ENCODE assay signal across 19 cellular contexts in genomic region chr13:70253834-70254233, GRCh38.
A peak's percentile ranks its signal among the peaks of the same experiment; 100 is the strongest.
DNase-seq lines count a peak whose midpoint lies in the region; ATAC-seq, FAIRE-seq and TF ChIP-seq lines count a peak whose summit lies in the region.
"Had no signal": no experiment of that assay in that cellular context is flagged by ENCODE, and none has a peak within 500 bp of the region (broad histone marks: within the 10 kb centered on the region; RNA-seq: fewer than 3 reads in every experiment).

No MANE protein-coding gene starts in this region.

- no peaks in the 10 kb centered on the region for H3K4me1 Mint-ChIP-seq in natural killer cell treated with Interleukin-12 subunit alpha and Interleukin-12 subunit beta and Interleukin-15 and Interleukin-18, amount 100 ng/mL, for 72 hours (ENCODE audit: low read depth in 2 of 2)
- no peaks in the 10 kb centered on the region for H3K4me1 Mint-ChIP-seq in Caco-2 (ENCODE audit: low read depth, unreplicated experiment)
- no peaks in the 10 kb centered on the region for H3K4me1 Mint-ChIP-seq in stimulated activated memory B cell treated with anti-CD40 and anti-IgM and Interleukin-4, amounts not matched to agents 10 μg/mL and 1 μg/mL and 100 μg/mL, for 72 hours
- H3K4me1 Mint-ChIP-seq: activated naive CD8-positive, alpha-beta T cell treated with anti-CD3 and anti-CD28 coated beads, Interleukin-2, amount 50 U/mL, for 24 hours; T-cell had no signal

- no peak overlapping the region for H2AFZ ChIP-seq in HepG2 (ENCODE audit: low read length)
- H2AFZ ChIP-seq: PC-9 had no signal

- BruUV-seq in HepG2 (replicated peaks; lab: Mats Ljungman, UMichigan) = no TSS peak
- BruUV-seq in Caco-2 (replicated peaks; lab: Mats Ljungman, UMichigan) = no TSS peak

- no peak for FAIRE-seq in HepG2 (lab: Jason Lieb, UNC)
- FAIRE-seq: A204.1, pancreas had no signal

- WGBS in HepG2 (ENCODE audit: low lambda C conversion rate) = 0% methylated on average over 1 of the region's 1 CpG
- 14% methylated on average over 1 of the region's 1 CpG for WGBS in right lobe of liver (ENCODE audit: insufficient coverage, low coverage, low lambda C conversion rate, missing lambda C conversion rate)

- TF ChIP-seq POLR2A in HepG2 (IDR thresholded peaks at IDR 0.05; ENCODE audit: insufficient read depth in 1 of 2, low read depth in 2 of 2, low read length in 2 of 2) = no peak
- no peak for TF ChIP-seq POLR2A in right lobe of liver (IDR thresholded peaks at IDR 0.05)

- H3K36me3 ChIP-seq in HepG2 (replicated peaks in 1 of 2; ENCODE audit: control insufficient read depth in 1 of 2, insufficient read depth in 2 of 2, low read length in 2 of 2) (no peaks in the 10 kb centered on the region), right lobe of liver (no peaks in the 10 kb centered on the region), Caco-2 (ENCODE audit: control insufficient read depth, insufficient read depth, low read length) (no peaks in the 10 kb centered on the region)
- H3K36me3 ChIP-seq: HAP-1, MG63, pancreas, tibial nerve had no signal

- no peak overlapping the region for H3K27ac Mint-ChIP-seq in natural killer cell treated with Interleukin-12 subunit alpha and Interleukin-12 subunit beta and Interleukin-15 and Interleukin-18, amount 100 ng/mL, for 72 hours
- H3K27ac Mint-ChIP-seq in Caco-2 (ENCODE audit: unreplicated experiment) = no peak overlapping the region
- H3K27ac Mint-ChIP-seq in stimulated activated memory B cell treated with anti-CD40 and anti-IgM and Interleukin-4, amounts not matched to agents 10 μg/mL and 1 μg/mL and 100 μg/mL, for 72 hours = no peak overlapping the region
- H3K27ac Mint-ChIP-seq: activated naive CD8-positive, alpha-beta T cell treated with anti-CD3 and anti-CD28 coated beads, Interleukin-2, amount 50 U/mL, for 24 hours; T-cell had no signal

- no peak overlapping the region for H3K4me3 ChIP-seq in HepG2 (replicated peaks in 1 of 3; ENCODE audit: insufficient read depth in 1 of 3, low read depth in 2 of 3, low read length in 3 of 3)
- no peak overlapping the region for H3K4me3 ChIP-seq in right lobe of liver
- H3K4me3 ChIP-seq in Caco-2 (ENCODE audit: low read depth, low read length) = no peak overlapping the region
- H3K4me3 ChIP-seq: HAP-1, MG63, pancreas, PC-9, tibial nerve had no signal

- DNase-seq in HepG2 (ENCODE audit: low spot score) (peak; percentile 9), right lobe of liver (no peak), NCI-H345 (lab: John Stamatoyannopoulos, UW) (peak; percentile 92), SK-N-DZ (ENCODE audit: low spot score) (peak; percentile 37), EL (no peak), Caco-2 (no peak)
- DNase-seq in natural killer cell treated with Interleukin-12 subunit alpha and Interleukin-12 subunit beta and Interleukin-15 and Interleukin-18, amount 100 ng/mL, for 72 hours (ENCODE audit: low spot score) = no peak
- DNase-seq: activated CD4-positive, alpha-beta T cell treated with anti-CD3 and anti-CD28 coated beads for 1 hour; activated naive CD8-positive, alpha-beta T cell treated with anti-CD3 and anti-CD28 coated beads, Interleukin-2, amount 50 U/mL, for 24 hours; mesendoderm; MG63; pancreas; PC-9; stimulated activated CD4-positive, alpha-beta T cell treated with anti-CD3 and anti-CD28 coated beads, Interleukin-12 subunit alpha, Interleukin-12 subunit beta, amount 100 ng/mL, for 4 hours; T-cell had no signal

- TF ChIP-seq CTCF in HepG2 (CRISPR knock-in tag; IDR thresholded peaks at IDR 0.05) (no peak), right lobe of liver (IDR thresholded peaks at IDR 0.05) (no peak), Caco-2 (IDR thresholded peaks at IDR 0.05; ENCODE audit: insufficient read depth in 1 of 2, low read depth in 1 of 2, low read length in 1 of 2, severe bottlenecking in 1 of 2, unreplicated experiment in 1 of 2) (no peak)

- CTCF ChIA-PET in HepG2 (lab: Yijun Ruan, JAX; ENCODE audit: low intra/inter-chr PET ratio, low total read pairs) (no interaction called here), Caco-2 (lab: Charles Lee) (no interaction called here)

- H3K4me1 ChIP-seq in HepG2 (ENCODE audit: insufficient read depth, low read length) = peaks cover 10% of the 10 kb centered on the region
- H3K4me1 ChIP-seq in right lobe of liver = no peaks in the 10 kb centered on the region
- H3K4me1 ChIP-seq in Caco-2 = peaks cover 8% of the 10 kb centered on the region; the same call in 1 of the 2 replicates
- H3K4me1 ChIP-seq: HAP-1, pancreas, tibial nerve had no signal

- H3K4me3 Mint-ChIP-seq in natural killer cell treated with Interleukin-12 subunit alpha and Interleukin-12 subunit beta and Interleukin-15 and Interleukin-18, amount 100 ng/mL, for 72 hours = no peak overlapping the region
- H3K4me3 Mint-ChIP-seq in Caco-2 (ENCODE audit: unreplicated experiment) = no peak overlapping the region
- no peak overlapping the region for H3K4me3 Mint-ChIP-seq in stimulated activated memory B cell treated with anti-CD40 and anti-IgM and Interleukin-4, amounts not matched to agents 10 μg/mL and 1 μg/mL and 100 μg/mL, for 72 hours
- H3K4me3 Mint-ChIP-seq: activated naive CD8-positive, alpha-beta T cell treated with anti-CD3 and anti-CD28 coated beads, Interleukin-2, amount 50 U/mL, for 24 hours; T-cell had no signal

- H3K27ac ChIP-seq in HepG2 (ENCODE audit: extremely low read length, insufficient read depth, low read length) (no peak overlapping the region), right lobe of liver (no peak overlapping the region)
- H3K27ac ChIP-seq: pancreas, PC-9, tibial nerve had no signal

- no peaks in the 10 kb centered on the region for H3K27me3 Mint-ChIP-seq in natural killer cell treated with Interleukin-12 subunit alpha and Interleukin-12 subunit beta and Interleukin-15 and Interleukin-18, amount 100 ng/mL, for 72 hours
- H3K27me3 Mint-ChIP-seq in Caco-2 (ENCODE audit: insufficient read depth, unreplicated experiment) = no peaks in the 10 kb centered on the region
- no peaks in the 10 kb centered on the region for H3K27me3 Mint-ChIP-seq in stimulated activated memory B cell treated with anti-CD40 and anti-IgM and Interleukin-4, amounts not matched to agents 10 μg/mL and 1 μg/mL and 100 μg/mL, for 72 hours
- H3K27me3 Mint-ChIP-seq: activated naive CD8-positive, alpha-beta T cell treated with anti-CD3 and anti-CD28 coated beads, Interleukin-2, amount 50 U/mL, for 24 hours; T-cell had no signal

- H3K4me2 ChIP-seq in HepG2 (ENCODE audit: low read depth, low read length) = no peak overlapping the region
- H3K4me2 ChIP-seq: PC-9 had no signal

- H3K9me3 ChIP-seq in HepG2 (ENCODE audit: low read length) (no peaks in the 10 kb centered on the region), right lobe of liver (no peaks in the 10 kb centered on the region), Caco-2 (no peaks in the 10 kb centered on the region)
- H3K9me3 ChIP-seq: HAP-1, MG63, pancreas, tibial nerve had no signal

- no peak for TF ChIP-seq EP300 in HepG2 (IDR thresholded peaks at IDR 0.05; ENCODE audit: low read depth in 2 of 2, low read length in 2 of 2)
- no peak for TF ChIP-seq EP300 in HepG2 (CRISPR knock-in tag; IDR thresholded peaks at IDR 0.05; ENCODE audit: borderline replicate concordance)

- peaks cover 28% of the 10 kb centered on the region for H3K9me3 Mint-ChIP-seq in natural killer cell treated with Interleukin-12 subunit alpha and Interleukin-12 subunit beta and Interleukin-15 and Interleukin-18, amount 100 ng/mL, for 72 hours
- peaks cover 16% of the 10 kb centered on the region for H3K9me3 Mint-ChIP-seq in Caco-2 (ENCODE audit: unreplicated experiment)
- peaks cover 6% of the 10 kb centered on the region for H3K9me3 Mint-ChIP-seq in stimulated activated memory B cell treated with anti-CD40 and anti-IgM and Interleukin-4, amounts not matched to agents 10 μg/mL and 1 μg/mL and 100 μg/mL, for 72 hours

- no peaks in the 10 kb centered on the region for H4K20me1 ChIP-seq in HepG2 (ENCODE audit: insufficient read depth, low read length)

- in situ Hi-C loops in HepG2 (cut with HindIII; ENCODE audit: extremely low pct_ligation_motif_present, low pct_unique_long_range_greater_than_20kb) = no loop called here

- POLR2A ChIA-PET in HepG2 (lab: Yijun Ruan, JAX) = no interaction called here
- POLR2A ChIA-PET in Caco-2 (lab: Charles Lee) = no interaction called here

- no peaks in the 10 kb centered on the region for H3K27me3 ChIP-seq in HepG2 (ENCODE audit: control insufficient read depth in 1 of 2, insufficient read depth in 2 of 2, low read length in 2 of 2)
- no peaks in the 10 kb centered on the region for H3K27me3 ChIP-seq in right lobe of liver
- H3K27me3 ChIP-seq in Caco-2 (replicated peaks; ENCODE audit: control insufficient read depth, insufficient read depth, low read length) = no peaks in the 10 kb centered on the region
- H3K27me3 ChIP-seq: MG63, pancreas, tibial nerve had no signal

- intact Hi-C loops in HepG2 (cut with micrococcal nuclease; ENCODE audit: unreplicated experiment) (no loop called here), right lobe of liver (cut with DNase I) (no loop called here), Caco-2 (cut with micrococcal nuclease; ENCODE audit: unreplicated experiment) (no loop called here)

- H3K79me2 ChIP-seq in HepG2 (ENCODE audit: insufficient read depth, low read length) = no peaks in the 10 kb centered on the region

- ATAC-seq in HepG2 (no peak), right lobe of liver (no peak)
- ATAC-seq in natural killer cell treated with Interleukin-12 subunit alpha and Interleukin-12 subunit beta and Interleukin-15 and Interleukin-18, amount 100 ng/mL, for 72 hours = no peak
- ATAC-seq in stimulated activated memory B cell treated with anti-CD40 and anti-IgM and Interleukin-4, amounts not matched to agents 10 μg/mL and 1 μg/mL and 100 μg/mL, for 72 hours = no peak
- ATAC-seq: activated naive CD8-positive, alpha-beta T cell treated with anti-CD3 and anti-CD28 coated beads, Interleukin-2, amount 50 U/mL, for 24 hours; pancreas; T-cell had no signal

- H3K36me3 Mint-ChIP-seq in natural killer cell treated with Interleukin-12 subunit alpha and Interleukin-12 subunit beta and Interleukin-15 and Interleukin-18, amount 100 ng/mL, for 72 hours = peaks cover 16% of the 10 kb centered on the region
- H3K36me3 Mint-ChIP-seq in Caco-2 (ENCODE audit: insufficient read depth, unreplicated experiment) = no peaks in the 10 kb centered on the region
- no peaks in the 10 kb centered on the region for H3K36me3 Mint-ChIP-seq in stimulated activated memory B cell treated with anti-CD40 and anti-IgM and Interleukin-4, amounts not matched to agents 10 μg/mL and 1 μg/mL and 100 μg/mL, for 72 hours
- H3K36me3 Mint-ChIP-seq: T-cell had no signal

- H3K9ac ChIP-seq in HepG2 (ENCODE audit: insufficient read depth, low read depth, low read length) = no peak overlapping the region

- no peak for TF ChIP-seq RAD21 in HepG2 (CRISPR knock-in tag; IDR thresholded peaks at IDR 0.05)

TF ChIP-seq in HepG2, 621 proteins besides CTCF, POLR2A, EP300 and RAD21 (continues in another document):
- 0 out of 2 replicates have a peak, but pooled peaks have one; percentile 24 for TF ChIP-seq ZNF652 (CRISPR knock-in tag; IDR thresholded peaks at IDR 0.05; ENCODE audit: borderline replicate concordance, low read depth)

Comparison
In these comparisons a context has a peak if more than half of its experiments do, and no peak if none do; other contexts are left out.
1. DNase-seq: peak in HepG2 (single experiment), NCI-H345 (single experiment) and SK-N-DZ (single experiment); none in right lobe of liver (0 of 3), natural killer cell treated with Interleukin-12 subunit alpha and Interleukin-12 subunit beta and Interleukin-15 and Interleukin-18, amount 100 ng/mL, for 72 hours (single experiment), EL (single experiment) and Caco-2 (0 of 2).